In the genomic region with DNA sequence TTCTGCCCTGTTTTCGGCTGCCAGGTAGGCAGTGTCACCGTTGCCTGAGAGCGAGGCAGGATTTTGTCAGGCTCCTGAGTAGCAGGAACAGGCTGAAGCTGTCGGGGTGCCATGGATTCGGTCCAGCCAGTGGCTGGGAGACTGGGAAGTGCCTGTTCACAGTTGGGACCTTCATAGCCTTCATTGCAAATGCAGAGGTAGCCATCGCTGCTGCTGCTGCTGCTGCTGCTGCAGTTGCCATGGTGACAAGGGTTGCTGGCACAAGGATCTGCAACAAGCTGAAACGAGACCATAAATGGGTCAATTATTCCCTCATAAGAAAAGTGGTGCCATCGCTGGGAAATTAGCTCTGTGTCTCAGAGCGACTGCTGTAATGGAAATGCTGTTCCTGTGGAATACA, we compare ENCODE assay signal across 2 cellular contexts.
TF ChIP-seq lines count a peak whose summit lies in the region.

No MANE protein-coding gene starts in this region.

TF ChIP-seq in SK-N-SH, 30 proteins besides CTCF, POLR2A, EP300 and RAD21 (continued from another document):
- no peak for TF ChIP-seq MXI1 (IDR thresholded peaks at IDR 0.05; ENCODE audit: low read depth, low read length)
- no peak for TF ChIP-seq FOXJ3 (CRISPR knock-in tag; IDR thresholded peaks at IDR 0.05)
- TF ChIP-seq GATA2 (CRISPR knock-in tag; IDR thresholded peaks at IDR 0.05), result no peak
- TF ChIP-seq ELF1 (IDR thresholded peaks at IDR 0.05), result no peak
- TF ChIP-seq, protein P1, sequence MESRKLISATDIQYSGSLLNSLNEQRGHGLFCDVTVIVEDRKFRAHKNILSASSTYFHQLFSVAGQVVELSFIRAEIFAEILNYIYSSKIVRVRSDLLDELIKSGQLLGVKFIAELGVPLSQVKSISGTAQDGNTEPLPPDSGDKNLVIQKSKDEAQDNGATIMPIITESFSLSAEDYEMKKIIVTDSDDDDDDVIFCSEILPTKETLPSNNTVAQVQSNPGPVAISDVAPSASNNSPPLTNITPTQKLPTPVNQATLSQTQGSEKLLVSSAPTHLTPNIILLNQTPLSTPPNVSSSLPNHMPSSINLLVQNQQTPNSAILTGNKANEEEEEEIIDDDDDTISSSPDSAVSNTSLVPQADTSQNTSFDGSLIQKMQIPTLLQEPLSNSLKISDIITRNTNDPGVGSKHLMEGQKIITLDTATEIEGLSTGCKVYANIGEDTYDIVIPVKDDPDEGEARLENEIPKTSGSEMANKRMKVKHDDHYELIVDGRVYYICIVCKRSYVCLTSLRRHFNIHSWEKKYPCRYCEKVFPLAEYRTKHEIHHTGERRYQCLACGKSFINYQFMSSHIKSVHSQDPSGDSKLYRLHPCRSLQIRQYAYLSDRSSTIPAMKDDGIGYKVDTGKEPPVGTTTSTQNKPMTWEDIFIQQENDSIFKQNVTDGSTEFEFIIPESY (IDR thresholded peaks at IDR 0.05; ENCODE audit: borderline replicate concordance, low read depth), result no peak
- no peak for TF ChIP-seq CHD2 (IDR thresholded peaks at IDR 0.05; ENCODE audit: low read length, partially characterized antibody)
- TF ChIP-seq, protein P2, sequence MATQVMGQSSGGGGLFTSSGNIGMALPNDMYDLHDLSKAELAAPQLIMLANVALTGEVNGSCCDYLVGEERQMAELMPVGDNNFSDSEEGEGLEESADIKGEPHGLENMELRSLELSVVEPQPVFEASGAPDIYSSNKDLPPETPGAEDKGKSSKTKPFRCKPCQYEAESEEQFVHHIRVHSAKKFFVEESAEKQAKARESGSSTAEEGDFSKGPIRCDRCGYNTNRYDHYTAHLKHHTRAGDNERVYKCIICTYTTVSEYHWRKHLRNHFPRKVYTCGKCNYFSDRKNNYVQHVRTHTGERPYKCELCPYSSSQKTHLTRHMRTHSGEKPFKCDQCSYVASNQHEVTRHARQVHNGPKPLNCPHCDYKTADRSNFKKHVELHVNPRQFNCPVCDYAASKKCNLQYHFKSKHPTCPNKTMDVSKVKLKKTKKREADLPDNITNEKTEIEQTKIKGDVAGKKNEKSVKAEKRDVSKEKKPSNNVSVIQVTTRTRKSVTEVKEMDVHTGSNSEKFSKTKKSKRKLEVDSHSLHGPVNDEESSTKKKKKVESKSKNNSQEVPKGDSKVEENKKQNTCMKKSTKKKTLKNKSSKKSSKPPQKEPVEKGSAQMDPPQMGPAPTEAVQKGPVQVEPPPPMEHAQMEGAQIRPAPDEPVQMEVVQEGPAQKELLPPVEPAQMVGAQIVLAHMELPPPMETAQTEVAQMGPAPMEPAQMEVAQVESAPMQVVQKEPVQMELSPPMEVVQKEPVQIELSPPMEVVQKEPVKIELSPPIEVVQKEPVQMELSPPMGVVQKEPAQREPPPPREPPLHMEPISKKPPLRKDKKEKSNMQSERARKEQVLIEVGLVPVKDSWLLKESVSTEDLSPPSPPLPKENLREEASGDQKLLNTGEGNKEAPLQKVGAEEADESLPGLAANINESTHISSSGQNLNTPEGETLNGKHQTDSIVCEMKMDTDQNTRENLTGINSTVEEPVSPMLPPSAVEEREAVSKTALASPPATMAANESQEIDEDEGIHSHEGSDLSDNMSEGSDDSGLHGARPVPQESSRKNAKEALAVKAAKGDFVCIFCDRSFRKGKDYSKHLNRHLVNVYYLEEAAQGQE (IDR thresholded peaks at IDR 0.05; ENCODE audit: low read depth, low read length), result no peak
- no peak for TF ChIP-seq MAX (IDR thresholded peaks at IDR 0.05; ENCODE audit: low read depth)
- TF ChIP-seq SIN3A (IDR thresholded peaks at IDR 0.05; ENCODE audit: borderline replicate concordance, low read depth, low read length), result no peak
- TF ChIP-seq IRF3 (IDR thresholded peaks at IDR 0.05; ENCODE audit: low read depth, low read length), result no peak
- TF ChIP-seq POLR2AphosphoS5 (IDR thresholded peaks at IDR 0.05; ENCODE audit: low read depth, low read length), result no peak
- TF ChIP-seq NFIC (IDR thresholded peaks at IDR 0.05; ENCODE audit: borderline replicate concordance), result no peak
- no peak for TF ChIP-seq USF1 (IDR thresholded peaks at IDR 0.05; ENCODE audit: borderline replicate concordance, low read depth)
- TF ChIP-seq NRF1 (IDR thresholded peaks at IDR 0.05; ENCODE audit: low read depth, low read length), result no peak
TF ChIP-seq in SK-N-SH: peak in this region for 0.

TF ChIP-seq in SK-N-SH treated with all-trans-retinoic acid at 6 μM for 48 hours, 23 proteins besides CTCF, POLR2A, EP300 and RAD21 (continued from another document):
- TF ChIP-seq, protein P3, sequence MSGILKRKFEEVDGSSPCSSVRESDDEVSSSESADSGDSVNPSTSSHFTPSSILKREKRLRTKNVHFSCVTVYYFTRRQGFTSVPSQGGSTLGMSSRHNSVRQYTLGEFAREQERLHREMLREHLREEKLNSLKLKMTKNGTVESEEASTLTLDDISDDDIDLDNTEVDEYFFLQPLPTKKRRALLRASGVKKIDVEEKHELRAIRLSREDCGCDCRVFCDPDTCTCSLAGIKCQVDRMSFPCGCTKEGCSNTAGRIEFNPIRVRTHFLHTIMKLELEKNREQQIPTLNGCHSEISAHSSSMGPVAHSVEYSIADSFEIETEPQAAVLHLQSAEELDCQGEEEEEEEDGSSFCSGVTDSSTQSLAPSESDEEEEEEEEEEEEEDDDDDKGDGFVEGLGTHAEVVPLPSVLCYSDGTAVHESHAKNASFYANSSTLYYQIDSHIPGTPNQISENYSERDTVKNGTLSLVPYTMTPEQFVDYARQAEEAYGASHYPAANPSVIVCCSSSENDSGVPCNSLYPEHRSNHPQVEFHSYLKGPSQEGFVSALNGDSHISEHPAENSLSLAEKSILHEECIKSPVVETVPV (CRISPR knock-in tag; IDR thresholded peaks at IDR 0.05), result no peak
- no peak for TF ChIP-seq PPARA (CRISPR knock-in tag; IDR thresholded peaks at IDR 0.05; ENCODE audit: borderline replicate concordance)
- TF ChIP-seq SNAI2 (CRISPR knock-in tag; IDR thresholded peaks at IDR 0.05), result no peak
- no peak for TF ChIP-seq ARNTL (CRISPR knock-in tag; IDR thresholded peaks at IDR 0.05; ENCODE audit: borderline replicate concordance, low read depth)
